ENCODE assay signal across 24 cellular contexts in genomic region chr15:31101262-31102048, GRCh38. TPM values are rescaled to one million over a fixed set of nuclear protein-coding genes. Genes with fewer than 3 reads are reported as not detected.
A peak's percentile ranks its signal among the peaks of the same experiment; 100 is the strongest.
DNase-seq lines count a peak whose midpoint lies in the region; ATAC-seq and TF ChIP-seq lines count a peak whose summit lies in the region.
"Had no signal": no experiment of that assay in that cellular context is flagged by ENCODE, and none has a peak within 500 bp of the region (broad histone marks: within the 10 kb centered on the region; RNA-seq: fewer than 3 reads in every experiment).

Gene TRPM1 (minus strand): TSS chr15:31101725. CDS start chr15:31081355, 20,370 bp downstream.

- H3K27ac ChIP-seq in WERI-Rb-1: no peak within 1 kb of the TSS; the same call in 1 of the 2 replicates
- H3K27ac ChIP-seq: breast epithelium, HL-60 had no signal

- ATAC-seq in stimulated activated naive B cell treated with anti-CD40 and anti-IgM and Interleukin-4, amounts not matched to agents 10 μg/mL and 1 μg/mL and 100 μg/mL, for 72 hours (replicated peaks): no peak
- ATAC-seq: activated T-helper 17 cell treated with anti-CD3 and anti-CD28 coated beads, Interleukin-2, amount 50 U/mL, for 72 hours; GM12878; left lobe of liver; sciatic nerve had no signal

- intact Hi-C loops in CD14-positive monocyte (cut with micrococcal nuclease): no loop called here

- no peak within 1 kb of the TSS for H3K4me3 ChIP-seq in WERI-Rb-1 (ENCODE audit: low read depth, low read length)
- H3K4me3 ChIP-seq: breast epithelium, GM12878 had no signal

- DNase-seq in NCI-H2107 treated with DMSO at 0.1 percent for 48 hours (lab: John Stamatoyannopoulos, UW; ENCODE audit: unreplicated experiment): peak; percentile 31
- no peak for DNase-seq in NCI-H2107 (lab: John Stamatoyannopoulos, UW)
- peak; percentile 41 for DNase-seq in WERI-Rb-1
- peak; percentile 100 for DNase-seq in foreskin melanocyte
- DNase-seq in stimulated activated naive B cell treated with anti-CD40 and anti-IgM and Interleukin-4, amounts not matched to agents 10 μg/mL and 1 μg/mL and 100 μg/mL, for 72 hours: no peak
- DNase-seq in CD14-positive monocyte (ENCODE audit: low spot score): no peak
- DNase-seq in glomerular visceral epithelial cell (ENCODE audit: extremely low spot score): no peak
- DNase-seq in DMS 273 (lab: John Stamatoyannopoulos, UW; ENCODE audit: unreplicated experiment): no peak
- DNase-seq: activated CD4-positive, CD25-positive, alpha-beta regulatory T cell treated with anti-CD3 and anti-CD28 coated beads, Interleukin-2, amount 50 U/mL, for 72 hours; activated naive CD8-positive, alpha-beta T cell treated with anti-CD3 and anti-CD28 coated beads, Interleukin-2, amount 50 U/mL, for 24 hours; erythroblast; glutamatergic neuron; H9; IMR-90; NCI-H187; NCI-H446; T1000 had no signal

- no peak within 1 kb of the TSS for H3K4me3 Mint-ChIP-seq in stimulated activated naive B cell treated with anti-CD40 and anti-IgM and Interleukin-4, amounts not matched to agents 10 μg/mL and 1 μg/mL and 100 μg/mL, for 72 hours
- no peak within 1 kb of the TSS for H3K4me3 Mint-ChIP-seq in CD14-positive monocyte
- H3K4me3 Mint-ChIP-seq: activated naive CD8-positive, alpha-beta T cell treated with anti-CD3 and anti-CD28 coated beads, Interleukin-2, amount 50 U/mL, for 24 hours; activated T-helper 17 cell treated with anti-CD3 and anti-CD28 coated beads, Interleukin-2, amount 50 U/mL, for 72 hours; H9; type B pancreatic cell had no signal

- H3K27me3 Mint-ChIP-seq in stimulated activated naive B cell treated with anti-CD40 and anti-IgM and Interleukin-4, amounts not matched to agents 10 μg/mL and 1 μg/mL and 100 μg/mL, for 72 hours: no peaks in the 10 kb centered on the region
- H3K27me3 Mint-ChIP-seq in CD14-positive monocyte (ENCODE audit: low read depth in 3 of 3): peaks cover 0 to 1% (median 1%) of the 10 kb centered on the region in 3 donors
- H3K27me3 Mint-ChIP-seq: activated naive CD8-positive, alpha-beta T cell treated with anti-CD3 and anti-CD28 coated beads, Interleukin-2, amount 50 U/mL, for 24 hours; activated T-helper 17 cell treated with anti-CD3 and anti-CD28 coated beads, Interleukin-2, amount 50 U/mL, for 72 hours; type B pancreatic cell had no signal

- no peaks in the 10 kb centered on the region for H3K36me3 ChIP-seq in WERI-Rb-1
- H3K36me3 ChIP-seq: breast epithelium had no signal

- H3K4me1 Mint-ChIP-seq in stimulated activated naive B cell treated with anti-CD40 and anti-IgM and Interleukin-4, amounts not matched to agents 10 μg/mL and 1 μg/mL and 100 μg/mL, for 72 hours: peaks cover 33 to 39% of the 10 kb centered on the region in 2 donors
- H3K4me1 Mint-ChIP-seq in CD14-positive monocyte: peaks cover 38% of the 10 kb centered on the region
- H3K4me1 Mint-ChIP-seq: activated T-helper 17 cell treated with anti-CD3 and anti-CD28 coated beads, Interleukin-2, amount 50 U/mL, for 72 hours had no signal

- TF ChIP-seq CTCF in WERI-Rb-1 (IDR thresholded peaks at IDR 0.05; ENCODE audit: low read depth, low read length) (no peak), CD14-positive monocyte (IDR thresholded peaks at IDR 0.05) (no peak)

- peak within 1 kb of the TSS; percentile 51 for H3K27ac Mint-ChIP-seq in stimulated activated naive B cell treated with anti-CD40 and anti-IgM and Interleukin-4, amounts not matched to agents 10 μg/mL and 1 μg/mL and 100 μg/mL, for 72 hours
- peak within 1 kb of the TSS in 1 of 7 donors; percentile 70 for H3K27ac Mint-ChIP-seq in CD14-positive monocyte
- H3K27ac Mint-ChIP-seq: activated naive CD8-positive, alpha-beta T cell treated with anti-CD3 and anti-CD28 coated beads, Interleukin-2, amount 50 U/mL, for 24 hours; activated T-helper 17 cell treated with anti-CD3 and anti-CD28 coated beads, Interleukin-2, amount 50 U/mL, for 72 hours; H9; type B pancreatic cell had no signal

- H3K9me3 Mint-ChIP-seq in stimulated activated naive B cell treated with anti-CD40 and anti-IgM and Interleukin-4, amounts not matched to agents 10 μg/mL and 1 μg/mL and 100 μg/mL, for 72 hours: no peaks in the 10 kb centered on the region
- H3K9me3 Mint-ChIP-seq in CD14-positive monocyte: peaks cover 0 to 3% (median 0%) of the 10 kb centered on the region in 7 donors
- H3K9me3 Mint-ChIP-seq: activated naive CD8-positive, alpha-beta T cell treated with anti-CD3 and anti-CD28 coated beads, Interleukin-2, amount 50 U/mL, for 24 hours; activated T-helper 17 cell treated with anti-CD3 and anti-CD28 coated beads, Interleukin-2, amount 50 U/mL, for 72 hours; H9; type B pancreatic cell had no signal

- H3K36me3 Mint-ChIP-seq in stimulated activated naive B cell treated with anti-CD40 and anti-IgM and Interleukin-4, amounts not matched to agents 10 μg/mL and 1 μg/mL and 100 μg/mL, for 72 hours: no peaks in the 10 kb centered on the region
- no peaks in the 10 kb centered on the region for H3K36me3 Mint-ChIP-seq in CD14-positive monocyte
- H3K36me3 Mint-ChIP-seq: type B pancreatic cell had no signal

- H3K9me3 ChIP-seq in WERI-Rb-1 (ENCODE audit: severe bottlenecking): no peaks in the 10 kb centered on the region
- H3K9me3 ChIP-seq: breast epithelium had no signal

- no peaks in the 10 kb centered on the region for H3K27me3 ChIP-seq in WERI-Rb-1 (ENCODE audit: insufficient read depth, low read depth, severe bottlenecking)
- H3K27me3 ChIP-seq: breast epithelium had no signal

RNA-seq across cellular contexts. Expression of gene TRPM1, which starts in this region (rescaled TPM):
- under 1 TPM in 1 of 2 donors, not detected in 1; 0.04 TPM for polyA plus RNA-seq in CD14-positive monocyte
- polyA plus RNA-seq: IMR-90 had no signal

Comparison
In these comparisons a context has a peak if more than half of its experiments do, and no peak if none do; other contexts are left out.
1. DNase-seq: peak in NCI-H2107 treated with DMSO at 0.1 percent for 48 hours (single experiment), WERI-Rb-1 (single experiment) and foreskin melanocyte (single experiment); none in NCI-H2107 (single experiment), stimulated activated naive B cell treated with anti-CD40 and anti-IgM and Interleukin-4, amounts not matched to agents 10 μg/mL and 1 μg/mL and 100 μg/mL, for 72 hours (single experiment), CD14-positive monocyte (single experiment), glomerular visceral epithelial cell (single experiment) and DMS 273 (single experiment).